23 cellular contexts compared by ENCODE assay signal in the genomic region with DNA sequence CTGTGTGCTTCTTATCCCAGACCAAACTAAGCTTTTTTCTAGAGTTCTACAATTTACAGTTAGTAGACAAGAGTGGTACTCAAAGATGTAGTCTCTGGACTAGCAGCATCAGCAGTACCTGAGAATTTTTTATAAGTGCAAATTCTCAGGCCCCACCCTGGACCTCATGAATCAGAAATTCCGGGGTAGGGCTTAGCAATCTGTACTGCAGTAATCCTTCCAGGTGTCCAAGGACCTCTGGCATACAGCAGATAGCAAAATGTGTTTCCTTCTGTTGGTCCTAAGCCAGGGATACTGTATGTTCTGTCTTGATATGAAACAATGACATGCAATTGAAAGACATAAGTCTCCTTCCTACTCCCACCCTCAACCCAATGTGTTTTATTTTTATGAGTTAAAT.
A peak's percentile ranks its signal among the peaks of the same experiment; 100 is the strongest.
DNase-seq lines count a peak whose midpoint lies in the region; ATAC-seq, FAIRE-seq and TF ChIP-seq lines count a peak whose summit lies in the region.
"Had no signal": no experiment of that assay in that cellular context is flagged by ENCODE, and none has a peak within 500 bp of the region (broad histone marks: within the 10 kb centered on the region; RNA-seq: fewer than 3 reads in every experiment).

No MANE protein-coding gene starts in this region.

- no peak for FAIRE-seq in small intestine (lab: Jason Lieb, UNC)
- FAIRE-seq: A549, GM12878, GM12892, GM19239 had no signal

- DNase-seq in LoVo (ENCODE audit: low spot score) = peak; percentile 5
- no peak for DNase-seq in RWPE2 (ENCODE audit: low spot score)
- DNase-seq in small intestine = peak; percentile 6
- DNase-seq in COLO829 (ENCODE audit: low spot score) = no peak
- DNase-seq: AML-193; CD4-positive, alpha-beta T cell; CD8-positive, alpha-beta T cell; COR-L47; DMS 273 treated with DMSO at 0.1 percent for 48 hours; DMS153; DMS53; DMS79; DND-41; EL; GDM1 had no signal

- H3K36me3 ChIP-seq in RWPE2 (ENCODE audit: low read depth) (no peaks in the 10 kb centered on the region), small intestine (ENCODE audit: control insufficient read depth in 2 of 2, insufficient read depth in 2 of 2, low read length in 2 of 2) (no peaks in the 10 kb centered on the region)
- H3K36me3 ChIP-seq: BLaER1 treated with 17β-estradiol and CSF1 and Interleukin-3, amounts not matched to agents 10 nM and 100 nM had no signal

- H3K9me3 ChIP-seq in RWPE2 (ENCODE audit: severe bottlenecking) = no peaks in the 10 kb centered on the region
- H3K9me3 ChIP-seq in small intestine (ENCODE audit: control insufficient read depth, low read depth) = no peaks in the 10 kb centered on the region
- H3K9me3 ChIP-seq: A549; BLaER1 treated with 17β-estradiol and CSF1 and Interleukin-3, amounts not matched to agents 10 nM and 100 nM had no signal

- no peak for TF ChIP-seq CTCF in RWPE2 (IDR thresholded peaks at IDR 0.05; ENCODE audit: poor library complexity, severe bottlenecking)

- H3K27ac ChIP-seq in RWPE2 (ENCODE audit: poor library complexity, severe bottlenecking) (no peak overlapping the region), small intestine (ENCODE audit: low read depth in 1 of 2, low read length in 1 of 2) (no peak overlapping the region)
- H3K27ac ChIP-seq: 22Rv1; A549; BLaER1 treated with 17β-estradiol and CSF1 and Interleukin-3, amounts not matched to agents 10 nM and 100 nM; C4-2B had no signal

- 9 to 42% (median 13%) methylated on average over 1 of the region's 1 CpG for WGBS in small intestine, 3 donors

- H3K27me3 ChIP-seq in RWPE2 (ENCODE audit: insufficient read depth, poor library complexity, severe bottlenecking) (no peaks in the 10 kb centered on the region), small intestine (ENCODE audit: control insufficient read depth in 2 of 2, insufficient read depth in 2 of 2, low read length in 2 of 2) (no peaks in the 10 kb centered on the region)
- H3K27me3 ChIP-seq: BLaER1 treated with 17β-estradiol and CSF1 and Interleukin-3, amounts not matched to agents 10 nM and 100 nM had no signal

- no peak overlapping the region for H3K4me3 ChIP-seq in RWPE2 (ENCODE audit: severe bottlenecking)
- H3K4me3 ChIP-seq in small intestine (ENCODE audit: low read depth in 1 of 2, low read length in 2 of 2) = no peak overlapping the region
- H3K4me3 ChIP-seq: A549; BLaER1 treated with 17β-estradiol and CSF1 and Interleukin-3, amounts not matched to agents 10 nM and 100 nM; GM12878 had no signal

- ATAC-seq in RWPE2 (ENCODE audit: low read depth) = peak; percentile 63; the same call in 2 of the 3 replicates
- no peak for ATAC-seq in GM18498 (IDR thresholded peaks at IDR 0.05; ENCODE audit: unreplicated experiment)
- ATAC-seq: A549; CD8-positive, alpha-beta T cell; GM12878 had no signal

- H3K4me1 ChIP-seq in RWPE2 (ENCODE audit: insufficient read depth, poor library complexity, severe bottlenecking) = no peaks in the 10 kb centered on the region
- H3K4me1 ChIP-seq in small intestine (ENCODE audit: control insufficient read depth in 2 of 2, insufficient read depth in 1 of 2, low read depth in 1 of 2, low read length in 1 of 2) = no peaks in the 10 kb centered on the region
- H3K4me1 ChIP-seq: A549; BLaER1 treated with 17β-estradiol and CSF1 and Interleukin-3, amounts not matched to agents 10 nM and 100 nM had no signal

Comparison
In these comparisons a context has a peak if more than half of its experiments do, and no peak if none do; other contexts are left out.
1. DNase-seq: peak in LoVo (single experiment) and small intestine (single experiment); none in RWPE2 (single experiment) and COLO829 (single experiment).